In genomic region chr10:73099141-73099540, GRCh38 we compare ENCODE assay signal across 1 cellular context.
TF ChIP-seq lines count a peak whose summit lies in the region.

No MANE protein-coding gene starts in this region.

TF ChIP-seq in K562, 482 proteins besides CTCF, POLR2A, EP300 and RAD21:
- no peak for TF ChIP-seq ARID4B (CRISPR knock-in tag; IDR thresholded peaks at IDR 0.05)
- no peak for TF ChIP-seq MECOM (CRISPR knock-in tag; IDR thresholded peaks at IDR 0.05)
- TF ChIP-seq MIER1 (IDR thresholded peaks at IDR 0.05; ENCODE audit: low read depth), result no peak
- no peak for TF ChIP-seq ZFX (CRISPR knock-in tag; IDR thresholded peaks at IDR 0.05)
